ENCODE assay signal across 12 cellular contexts in the genomic region with DNA sequence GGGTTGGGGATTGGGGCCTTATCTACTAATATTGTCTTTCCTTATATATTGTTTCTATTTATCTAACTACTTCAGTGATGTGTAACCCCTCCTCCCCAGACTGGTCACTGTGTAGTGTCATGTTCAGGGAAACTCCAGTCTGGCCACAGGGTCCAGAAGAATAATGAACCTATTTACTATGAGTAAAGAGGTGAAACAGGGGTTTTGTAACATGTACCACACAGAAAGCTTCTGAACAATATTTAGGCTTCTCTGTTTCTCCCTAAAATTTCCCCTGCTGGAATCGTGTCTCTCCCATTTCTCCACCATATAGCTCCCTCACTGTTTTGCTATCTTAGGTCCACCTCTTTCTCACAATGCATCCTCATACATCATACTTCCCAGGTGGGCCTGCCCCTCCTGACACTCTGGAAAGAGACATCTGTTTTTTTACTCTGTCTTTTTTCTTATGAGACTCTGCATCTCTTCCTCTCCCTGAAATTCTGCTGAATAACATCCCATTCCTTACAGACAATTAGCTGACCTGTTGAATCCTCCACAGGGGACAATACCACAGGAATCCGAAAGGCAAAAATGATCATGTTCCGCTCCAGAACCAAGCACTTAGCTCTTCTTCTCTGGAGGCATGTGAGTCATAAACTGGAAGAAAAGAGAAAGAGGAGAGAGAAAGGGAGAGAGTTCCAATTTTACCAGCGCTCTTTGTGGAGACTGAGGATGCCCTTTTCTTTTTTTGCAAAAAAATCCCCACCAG.
DNase-seq lines count a peak whose midpoint lies in the region; ATAC-seq and TF ChIP-seq lines count a peak whose summit lies in the region.
"Had no signal": no experiment of that assay in that cellular context is flagged by ENCODE, and none has a peak within 500 bp of the region (broad histone marks: within the 10 kb centered on the region; RNA-seq: fewer than 3 reads in every experiment).

No MANE protein-coding gene starts in this region.

- POLR2A ChIA-PET in A673 (lab: Charles Lee; ENCODE audit: low non-redundant PET): no interaction called here
- POLR2A ChIA-PET in activated CD8-positive, alpha-beta T cell treated with anti-CD3 and anti-CD28 coated beads, Interleukin-2, amount 10 ng/mL, durations not matched to agents 7 days and 5 days (lab: Charles Lee): no interaction called here

- H3K27ac ChIP-seq in A673 (ENCODE audit: low read depth, low read length, poor library complexity, severe bottlenecking): peak overlapping the region; percentile 33
- H3K27ac ChIP-seq: transverse colon had no signal

- CTCF ChIA-PET in A673 (lab: Charles Lee): no interaction called here
- CTCF ChIA-PET in activated CD8-positive, alpha-beta T cell treated with anti-CD3 and anti-CD28 coated beads, Interleukin-2, amount 10 ng/mL, durations not matched to agents 7 days and 5 days (lab: Charles Lee): no interaction called here

- ATAC-seq in GM19372 (IDR thresholded peaks at IDR 0.05; ENCODE audit: low read depth, unreplicated experiment) (peak; percentile 76), HG02981 (IDR thresholded peaks at IDR 0.05; ENCODE audit: unreplicated experiment) (peak; percentile 86), left lobe of liver (no peak)
- ATAC-seq in activated CD8-positive, alpha-beta T cell treated with anti-CD3 and anti-CD28 coated beads, Interleukin-2, amount 10 ng/mL, durations not matched to agents 7 days and 5 days: no peak

- peaks cover 20% of the 10 kb centered on the region for H3K4me1 ChIP-seq in A673 (ENCODE audit: insufficient read depth, low read length, poor library complexity, severe bottlenecking)

- no peak for TF ChIP-seq CTCF in A673 (conservative IDR thresholded peaks at IDR 0.05; ENCODE audit: low read depth, low read length)

- intact Hi-C loops in A673 (cut with micrococcal nuclease; ENCODE audit: unreplicated experiment): loop anchor here (10.0 kb wide), 1 partner anchor 1180 kb away; no protein-coding TSS in a partner anchor

- no peaks in the 10 kb centered on the region for H3K27me3 ChIP-seq in A673 (replicated peaks; ENCODE audit: insufficient read depth, low read depth, low read length, poor library complexity)
- H3K27me3 ChIP-seq: transverse colon had no signal

- BruUV-seq in A673 (replicated peaks; lab: Mats Ljungman, UMichigan): no TSS peak

- H3K9me3 ChIP-seq in A673 (ENCODE audit: low read depth, low read length, poor library complexity, severe bottlenecking): no peaks in the 10 kb centered on the region
- H3K9me3 ChIP-seq: transverse colon had no signal

- H3K36me3 ChIP-seq in A673 (ENCODE audit: insufficient read depth, low read length, poor library complexity, severe bottlenecking): no peaks in the 10 kb centered on the region
- H3K36me3 ChIP-seq: transverse colon had no signal

- peak; percentile 58 for DNase-seq in A673 (ENCODE audit: low spot score)
- DNase-seq in astrocyte of the hippocampus (ENCODE audit: low read depth, low spot score): peak; percentile 61
- no peak for DNase-seq in left lobe of liver (ENCODE audit: low spot score)
- no peak for DNase-seq in activated CD8-positive, alpha-beta T cell treated with anti-CD3 and anti-CD28 coated beads, Interleukin-2, amount 10 ng/mL, durations not matched to agents 7 days and 5 days
- DNase-seq in DMS153 treated with DMSO at 0.1 percent for 48 hours (lab: John Stamatoyannopoulos, UW; ENCODE audit: unreplicated experiment): no peak
- no peak for DNase-seq in NCI-H524 (lab: John Stamatoyannopoulos, UW)
- DNase-seq: activated CD4-positive, alpha-beta T cell treated with anti-CD3 and anti-CD28 coated beads for 48 hours; NCI-H2171 treated with DMSO at 0.1 percent for 48 hours; stimulated activated CD4-positive, alpha-beta T cell treated with anti-CD3 and anti-CD28 coated beads, Interleukin-12 subunit alpha, Interleukin-12 subunit beta, amount 100 ng/mL, for 4 hours; transverse colon had no signal

- no peaks in the 10 kb centered on the region for H3K9me3 Mint-ChIP-seq in activated CD8-positive, alpha-beta T cell treated with anti-CD3 and anti-CD28 coated beads, Interleukin-2, amount 10 ng/mL, durations not matched to agents 7 days and 5 days (ENCODE audit: insufficient read depth)

- H3K27me3 Mint-ChIP-seq in activated CD8-positive, alpha-beta T cell treated with anti-CD3 and anti-CD28 coated beads, Interleukin-2, amount 10 ng/mL, durations not matched to agents 7 days and 5 days (ENCODE audit: low read depth): peaks cover 2% of the 10 kb centered on the region

- no peaks in the 10 kb centered on the region for H3K36me3 Mint-ChIP-seq in activated CD8-positive, alpha-beta T cell treated with anti-CD3 and anti-CD28 coated beads, Interleukin-2, amount 10 ng/mL, durations not matched to agents 7 days and 5 days (ENCODE audit: low read depth)

- H3K4me3 ChIP-seq in A673 (ENCODE audit: low read depth, low read length, poor library complexity, severe bottlenecking): no peak overlapping the region
- H3K4me3 ChIP-seq: transverse colon had no signal

- H3K27ac Mint-ChIP-seq in activated CD8-positive, alpha-beta T cell treated with anti-CD3 and anti-CD28 coated beads, Interleukin-2, amount 10 ng/mL, durations not matched to agents 7 days and 5 days: no peak overlapping the region

- H3K4me1 Mint-ChIP-seq in activated CD8-positive, alpha-beta T cell treated with anti-CD3 and anti-CD28 coated beads, Interleukin-2, amount 10 ng/mL, durations not matched to agents 7 days and 5 days (ENCODE audit: low read depth): no peaks in the 10 kb centered on the region

- no peak overlapping the region for H3K4me3 Mint-ChIP-seq in activated CD8-positive, alpha-beta T cell treated with anti-CD3 and anti-CD28 coated beads, Interleukin-2, amount 10 ng/mL, durations not matched to agents 7 days and 5 days

Comparison
In these comparisons a context has a peak if more than half of its experiments do, and no peak if none do; other contexts are left out.
1. DNase-seq: peak in A673 (single experiment) and astrocyte of the hippocampus (single experiment); none in left lobe of liver (single experiment), activated CD8-positive, alpha-beta T cell treated with anti-CD3 and anti-CD28 coated beads, Interleukin-2, amount 10 ng/mL, durations not matched to agents 7 days and 5 days (single experiment), DMS153 treated with DMSO at 0.1 percent for 48 hours (single experiment) and NCI-H524 (0 of 2).
2. ATAC-seq: peak in GM19372 (single experiment) and HG02981 (single experiment); none in left lobe of liver (single experiment) and activated CD8-positive, alpha-beta T cell treated with anti-CD3 and anti-CD28 coated beads, Interleukin-2, amount 10 ng/mL, durations not matched to agents 7 days and 5 days (single experiment).